ENCODE assay signal across 8 cellular contexts in genomic region chr13:79385694-79386093, GRCh38. TPM values are rescaled to one million over a fixed set of nuclear protein-coding genes. Genes with fewer than 3 reads are reported as not detected.
DNase-seq lines count a peak whose midpoint lies in the region; ATAC-seq and TF ChIP-seq lines count a peak whose summit lies in the region.

No MANE protein-coding gene starts in this region.

- peaks cover 5% of the 10 kb centered on the region for H3K36me3 Mint-ChIP-seq in chondrocyte (ENCODE audit: low read depth)

- H3K27ac ChIP-seq in Karpas-422 (ENCODE audit: low read length): no peak overlapping the region

- no peak overlapping the region for H3K4me2 ChIP-seq in Karpas-422 (ENCODE audit: low read depth, low read length, poor library complexity, severe bottlenecking)

- H3K4me1 Mint-ChIP-seq in chondrocyte (ENCODE audit: low read depth): peaks cover 27% of the 10 kb centered on the region

- no peak overlapping the region for H3K4me3 ChIP-seq in Karpas-422 (ENCODE audit: low read length)

- no peaks in the 10 kb centered on the region for H3K9me3 ChIP-seq in Karpas-422 (ENCODE audit: low read length)

- H3K36me3 ChIP-seq in Karpas-422 (ENCODE audit: insufficient read depth, low read length): peaks cover 8% of the 10 kb centered on the region; the same call in 1 of the 2 replicates

- peaks cover 100% of the 10 kb centered on the region for H3K79me2 ChIP-seq in Karpas-422 (ENCODE audit: low read length)

- H3K27ac Mint-ChIP-seq in chondrocyte (ENCODE audit: unreplicated experiment): peak overlapping the region; percentile 8

- H3K27me3 ChIP-seq in Karpas-422 (ENCODE audit: low read length): no peaks in the 10 kb centered on the region

- peak; percentile 57 for DNase-seq in KBM-7
- DNase-seq in chondrocyte (ENCODE audit: low spot score): no peak
- DNase-seq in Karpas-422: no peak
- DNase-seq in hypothalamus (lab: John Stamatoyannopoulos, UW): no peak
- no peak for DNase-seq in amniotic stem cell (lab: John Stamatoyannopoulos, UW)
- no peak for DNase-seq in NCI-H2029 (lab: John Stamatoyannopoulos, UW)

- ATAC-seq in GM18861 (IDR thresholded peaks at IDR 0.05; ENCODE audit: unreplicated experiment) (peak; percentile 92), GM21576 (IDR thresholded peaks at IDR 0.05; ENCODE audit: unreplicated experiment) (peak; percentile 89)

- no peak overlapping the region for H2AFZ ChIP-seq in Karpas-422 (ENCODE audit: low read length)

- H4K20me1 ChIP-seq in Karpas-422 (ENCODE audit: insufficient read depth, low read depth, low read length): peaks cover 25% of the 10 kb centered on the region

- no peak overlapping the region for H3K9ac ChIP-seq in Karpas-422 (ENCODE audit: low read length)

- no peaks in the 10 kb centered on the region for H3K9me2 ChIP-seq in Karpas-422 (replicated peaks; ENCODE audit: insufficient read depth, low read length)

- TF ChIP-seq CTCF in chondrocyte (IDR thresholded peaks at IDR 0.05): no peak

- H3K4me3 Mint-ChIP-seq in chondrocyte (ENCODE audit: unreplicated experiment): no peak overlapping the region

- H3K4me1 ChIP-seq in Karpas-422 (ENCODE audit: low read length): peaks cover 57% of the 10 kb centered on the region

- H3K27me3 Mint-ChIP-seq in chondrocyte (ENCODE audit: low read depth): no peaks in the 10 kb centered on the region

- H3K9me3 Mint-ChIP-seq in chondrocyte (ENCODE audit: low read depth): no peaks in the 10 kb centered on the region

- in situ Hi-C loops in KBM-7 (cut with MboI; ENCODE audit: low pct_unique_long_range_greater_than_20kb, low sequenced_read_pairs): no loop called here

RNA-seq across cellular contexts. Expression of gene RBM26, which starts 20.4 kb away (rescaled TPM):
- 29.1 to 37.5 TPM (median 29.6 TPM) in 3 replicates for total RNA-seq in chondrocyte
- 32.9 and 55.4 TPM in 2 replicates for total RNA-seq in Karpas-422 (2014; rRNA removed; shearing (Covaris generic); ENCODE audit: low replicate concordance)
